In genomic region chr1:165010418-165011055, GRCh38 we compare ENCODE assay signal across 27 cellular contexts.
"Had no signal": no experiment of that assay in that cellular context is flagged by ENCODE, and none has a peak within 500 bp of the region (broad histone marks: within the 10 kb centered on the region; RNA-seq: fewer than 3 reads in every experiment).

No MANE protein-coding gene starts in this region.

- H3K36me3 Mint-ChIP-seq: activated CD8-positive, alpha-beta memory T cell treated with anti-CD3 and anti-CD28 coated beads, Interleukin-2, amount 10 ng/mL, durations not matched to agents 7 days and 5 days; activated naive CD4-positive, alpha-beta T cell treated with anti-CD3 and anti-CD28 coated beads, Interleukin-2, amount 10 ng/mL, durations not matched to agents 7 days and 5 days; activated naive CD8-positive, alpha-beta T cell; brain; T-cell had no signal

- H3K27me3 Mint-ChIP-seq: activated B cell treated with CpG ODN at 0.5 μM for 24 hours; activated CD4-positive, alpha-beta memory T cell treated with anti-CD3 and anti-CD28 coated beads, Interleukin-2, amount 10 ng/mL, durations not matched to agents 7 days and 5 days; activated CD8-positive, alpha-beta memory T cell treated with anti-CD3 and anti-CD28 coated beads, Interleukin-2, amount 10 ng/mL, durations not matched to agents 7 days and 5 days; activated naive CD4-positive, alpha-beta T cell treated with anti-CD3 and anti-CD28 coated beads, Interleukin-2, amount 10 ng/mL, durations not matched to agents 7 days and 5 days; activated naive CD8-positive, alpha-beta T cell; activated naive CD8-positive, alpha-beta T cell treated with anti-CD3 and anti-CD28 coated beads, Interleukin-2, amount 50 U/mL, for 24 hours; T-cell had no signal

- H3K9me3 Mint-ChIP-seq: activated B cell treated with CpG ODN at 0.5 μM for 24 hours; activated CD4-positive, alpha-beta memory T cell treated with anti-CD3 and anti-CD28 coated beads, Interleukin-2, amount 10 ng/mL, durations not matched to agents 7 days and 5 days; activated naive CD4-positive, alpha-beta T cell treated with anti-CD3 and anti-CD28 coated beads, Interleukin-2, amount 10 ng/mL, durations not matched to agents 7 days and 5 days; activated naive CD8-positive, alpha-beta T cell treated with anti-CD3 and anti-CD28 coated beads, Interleukin-2, amount 50 U/mL, for 24 hours; brain had no signal

- H3K27ac Mint-ChIP-seq: activated B cell treated with CpG ODN at 0.5 μM for 24 hours; activated CD4-positive, alpha-beta memory T cell treated with anti-CD3 and anti-CD28 coated beads, Interleukin-2, amount 10 ng/mL, durations not matched to agents 7 days and 5 days; activated CD8-positive, alpha-beta memory T cell treated with anti-CD3 and anti-CD28 coated beads, Interleukin-2, amount 10 ng/mL, durations not matched to agents 7 days and 5 days; activated naive CD4-positive, alpha-beta T cell treated with anti-CD3 and anti-CD28 coated beads, Interleukin-2, amount 10 ng/mL, durations not matched to agents 7 days and 5 days; activated naive CD8-positive, alpha-beta T cell; activated naive CD8-positive, alpha-beta T cell treated with anti-CD3 and anti-CD28 coated beads, Interleukin-2, amount 50 U/mL, for 24 hours; T-cell had no signal

- H3K27ac ChIP-seq: VCaP had no signal

- H3K4me3 ChIP-seq: K562 had no signal

- DNase-seq: activated B cell treated with CpG ODN at 0.5 μM for 24 hours; activated CD4-positive, alpha-beta memory T cell treated with anti-CD3 and anti-CD28 coated beads, Interleukin-2, amount 10 ng/mL, durations not matched to agents 7 days and 5 days; activated CD4-positive, alpha-beta T cell treated with anti-CD3 and anti-CD28 coated beads for 4 hours; activated CD4-positive, CD25-positive, alpha-beta regulatory T cell treated with anti-CD3 and anti-CD28 coated beads, Interleukin-2, amount 50 U/mL, for 72 hours; activated CD8-positive, alpha-beta memory T cell treated with anti-CD3 and anti-CD28 coated beads for 24 hours; activated CD8-positive, alpha-beta memory T cell treated with anti-CD3 and anti-CD28 coated beads, Interleukin-2, amount 10 ng/mL, durations not matched to agents 7 days and 5 days; activated CD8-positive, alpha-beta memory T cell treated with anti-CD3 and anti-CD28 coated beads, Interleukin-2, amount 50 U/mL, for 48 hours; activated effector memory CD4-positive, alpha-beta T cell treated with Interleukin-2 at 50 U/mL for 16 hours; activated naive CD4-positive, alpha-beta T cell treated with anti-CD3 and anti-CD28 coated beads, Interleukin-2, amount 10 ng/mL, durations not matched to agents 7 days and 5 days; activated naive CD8-positive, alpha-beta T cell treated with anti-CD3 and anti-CD28 coated beads, Interleukin-2, amount 50 U/mL, for 24 hours; activated T-cell treated with anti-CD3 and anti-CD28 coated beads, Interleukin-2, amount 50 U/mL, for 48 hours; anterior cingulate cortex; NCI-H1105; NCI-H1417 treated with DMSO at 0.1 percent for 48 hours; NCI-H187 treated with DMSO at 0.1 percent for 48 hours; NCI-H226; NCI-H524 treated with DMSO at 0.1 percent for 48 hours; SIG-M5; T-cell; T-helper 2 cell; T-helper 9 cell had no signal

- H3K4me1 Mint-ChIP-seq: activated B cell treated with CpG ODN at 0.5 μM for 24 hours; activated CD4-positive, alpha-beta memory T cell treated with anti-CD3 and anti-CD28 coated beads, Interleukin-2, amount 10 ng/mL, durations not matched to agents 7 days and 5 days; activated CD8-positive, alpha-beta memory T cell treated with anti-CD3 and anti-CD28 coated beads, Interleukin-2, amount 10 ng/mL, durations not matched to agents 7 days and 5 days; activated naive CD4-positive, alpha-beta T cell treated with anti-CD3 and anti-CD28 coated beads, Interleukin-2, amount 10 ng/mL, durations not matched to agents 7 days and 5 days; activated naive CD8-positive, alpha-beta T cell treated with anti-CD3 and anti-CD28 coated beads, Interleukin-2, amount 50 U/mL, for 24 hours; brain; T-cell had no signal

- ATAC-seq: activated CD8-positive, alpha-beta memory T cell treated with anti-CD3 and anti-CD28 coated beads, Interleukin-2, amount 10 ng/mL, durations not matched to agents 7 days and 5 days; activated naive CD8-positive, alpha-beta T cell treated with anti-CD3 and anti-CD28 coated beads, Interleukin-2, amount 50 U/mL, for 24 hours; K562; Panc1; SK-N-SH treated with all-trans-retinoic acid at 6 μM for 48 hours; T-cell had no signal

- H3K4me3 Mint-ChIP-seq: activated B cell treated with CpG ODN at 0.5 μM for 24 hours; activated CD4-positive, alpha-beta memory T cell treated with anti-CD3 and anti-CD28 coated beads, Interleukin-2, amount 10 ng/mL, durations not matched to agents 7 days and 5 days; activated CD8-positive, alpha-beta memory T cell treated with anti-CD3 and anti-CD28 coated beads, Interleukin-2, amount 10 ng/mL, durations not matched to agents 7 days and 5 days; activated naive CD4-positive, alpha-beta T cell treated with anti-CD3 and anti-CD28 coated beads, Interleukin-2, amount 10 ng/mL, durations not matched to agents 7 days and 5 days; activated naive CD8-positive, alpha-beta T cell; activated naive CD8-positive, alpha-beta T cell treated with anti-CD3 and anti-CD28 coated beads, Interleukin-2, amount 50 U/mL, for 24 hours; brain; T-cell had no signal
